8 cellular contexts compared by ENCODE assay signal in the genomic region with DNA sequence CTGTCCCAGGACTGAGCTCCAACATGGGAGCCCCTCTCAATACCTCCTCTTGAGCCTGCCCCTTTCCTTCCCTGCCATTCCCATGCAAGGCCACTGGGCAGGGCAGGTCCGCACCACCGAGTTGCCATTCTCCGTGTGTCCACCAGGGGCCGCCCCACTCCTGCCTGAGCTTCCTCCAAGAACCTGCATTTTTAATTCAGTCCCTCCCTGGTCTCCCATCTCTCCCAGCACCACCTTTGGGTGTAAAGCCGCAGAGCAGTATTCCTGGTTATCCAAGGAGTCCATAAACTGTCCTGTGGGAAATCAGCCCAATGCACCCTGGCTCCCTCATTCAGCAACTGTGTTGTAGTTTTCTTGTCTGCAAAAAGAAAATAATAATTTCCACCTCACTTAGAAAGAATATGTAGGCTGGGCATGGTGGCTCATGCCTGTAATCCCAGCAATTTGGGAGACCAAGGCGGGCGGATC. TPM values are rescaled to one million over a fixed set of nuclear protein-coding genes. Genes with fewer than 3 reads are reported as not detected.
DNase-seq lines count a peak whose midpoint lies in the region; ATAC-seq and TF ChIP-seq lines count a peak whose summit lies in the region.

No MANE protein-coding gene starts in this region.

- H3K36me3 ChIP-seq in cardiac muscle cell: no peaks in the 10 kb centered on the region
- H3K36me3 ChIP-seq in prostate gland: no peaks in the 10 kb centered on the region
- no peaks in the 10 kb centered on the region for H3K36me3 ChIP-seq in vagina

- H3K4me1 ChIP-seq in cardiac muscle cell (ENCODE audit: low read depth) (no peaks in the 10 kb centered on the region), prostate gland (replicated peaks) (no peaks in the 10 kb centered on the region), vagina (peaks cover 30% of the 10 kb centered on the region)

- DNase-seq in AG08395 (ENCODE audit: low spot score) (peak; percentile 95), NCI-H1694 (lab: John Stamatoyannopoulos, UW) (peak; percentile 93), T follicular helper cell (ENCODE audit: low read depth) (peak; percentile 66), cardiac muscle cell (ENCODE audit: low read depth in 1 of 2, low spot score in 1 of 2) (peak; percentile 86 to 93), prostate gland (ENCODE audit: low spot score) (peak; percentile 74), vagina (ENCODE audit: extremely low spot score in 2 of 2) (no peak)
- peak; percentile 79 for DNase-seq in activated naive CD8-positive, alpha-beta T cell treated with anti-CD3 and anti-CD28 coated beads for 36 hours

- no peaks in the 10 kb centered on the region for H3K36me3 Mint-ChIP-seq in activated naive CD8-positive, alpha-beta T cell treated with anti-CD3 and anti-CD28 coated beads for 36 hours

- no peak for TF ChIP-seq POLR2A in prostate gland (IDR thresholded peaks at IDR 0.05)
- TF ChIP-seq POLR2A in vagina (IDR thresholded peaks at IDR 0.05): no peak

- H3K27ac Mint-ChIP-seq in activated naive CD8-positive, alpha-beta T cell treated with anti-CD3 and anti-CD28 coated beads for 36 hours: no peak overlapping the region

- peak; percentile 74 for ATAC-seq in GM21526 (IDR thresholded peaks at IDR 0.05; ENCODE audit: low FRiP score, unreplicated experiment)

- no peak overlapping the region for H3K4me3 Mint-ChIP-seq in activated naive CD8-positive, alpha-beta T cell treated with anti-CD3 and anti-CD28 coated beads for 36 hours

- H3K27me3 Mint-ChIP-seq in activated naive CD8-positive, alpha-beta T cell treated with anti-CD3 and anti-CD28 coated beads for 36 hours: peaks cover 12% of the 10 kb centered on the region

- H3K9me3 Mint-ChIP-seq in activated naive CD8-positive, alpha-beta T cell treated with anti-CD3 and anti-CD28 coated beads for 36 hours: no peaks in the 10 kb centered on the region

- H3K4me1 Mint-ChIP-seq in activated naive CD8-positive, alpha-beta T cell treated with anti-CD3 and anti-CD28 coated beads for 36 hours: peaks cover 21% of the 10 kb centered on the region

- no peak overlapping the region for H3K27ac ChIP-seq in cardiac muscle cell
- H3K27ac ChIP-seq in prostate gland: no peak overlapping the region
- no peak overlapping the region for H3K27ac ChIP-seq in vagina

- no peak overlapping the region for H3K4me3 ChIP-seq in cardiac muscle cell
- no peak overlapping the region for H3K4me3 ChIP-seq in prostate gland
- H3K4me3 ChIP-seq in vagina: no peak overlapping the region

- intact Hi-C loops in prostate gland (cut with DNase I): loop anchor here (2.0 to 10.0 kb wide), 3 partner anchors 58 to 238 kb away; partner anchors contain the start of gene SPATA20
- intact Hi-C loops in vagina (cut with DNase I): no loop called here

- H3K27me3 ChIP-seq in cardiac muscle cell (no peaks in the 10 kb centered on the region), prostate gland (replicated peaks; ENCODE audit: insufficient read depth) (no peaks in the 10 kb centered on the region), vagina (no peaks in the 10 kb centered on the region)

- H3K9me3 ChIP-seq in cardiac muscle cell (ENCODE audit: low read depth) (no peaks in the 10 kb centered on the region), prostate gland (no peaks in the 10 kb centered on the region), vagina (no peaks in the 10 kb centered on the region)

- WGBS in prostate gland: 24% methylated on average over 7 of the region's 7 CpGs

- TF ChIP-seq CTCF in cardiac muscle cell (IDR thresholded peaks at IDR 0.05; ENCODE audit: low read depth, low read length) (peak; percentile 98), prostate gland (IDR thresholded peaks at IDR 0.05) (peak; percentile 84 to 99 (median 97)), vagina (IDR thresholded peaks at IDR 0.05) (peak; percentile 87 to 99 (median 93))

RNA-seq across cellular contexts. Expression of gene ANKRD40CL, which starts 15.9 kb away (rescaled TPM):
- total RNA-seq in activated naive CD8-positive, alpha-beta T cell treated with anti-CD3 and anti-CD28 coated beads for 36 hours: not detected
- total RNA-seq in cardiac muscle cell: not detected in 2 replicates
- polyA plus RNA-seq in cardiac muscle cell: not detected in 2 replicates
- not detected for total RNA-seq in prostate gland
- total RNA-seq in vagina: not detected

RNA-seq across cellular contexts. Expression of gene WFIKKN2, which starts 52.2 kb away (rescaled TPM):
- total RNA-seq in activated naive CD8-positive, alpha-beta T cell treated with anti-CD3 and anti-CD28 coated beads for 36 hours: not detected
- total RNA-seq in cardiac muscle cell: 0.18 TPM in 1 of 2 replicates, not detected in the other
- 0.34 and 0.40 TPM in 2 replicates for polyA plus RNA-seq in cardiac muscle cell
- 1 to 10 TPM in 1 of 2 donors, under 1 TPM in 1; 0.18 to 2.4 TPM for total RNA-seq in prostate gland
- total RNA-seq in vagina: 0.49 TPM

Comparison
In these comparisons a context has a peak if more than half of its experiments do, and no peak if none do; other contexts are left out.
1. DNase-seq: peak in AG08395 (single experiment), NCI-H1694 (single experiment), T follicular helper cell (single experiment), activated naive CD8-positive, alpha-beta T cell treated with anti-CD3 and anti-CD28 coated beads for 36 hours (single experiment), cardiac muscle cell (2 of 2) and prostate gland (single experiment); none in vagina (0 of 2).
2. Peak in every context shown above with its lines, with median percentiles within 50 percentile points of each other: CTCF ChIP-seq.